Comparison of ENCODE assay signal across 1 cellular context in the genomic region with DNA sequence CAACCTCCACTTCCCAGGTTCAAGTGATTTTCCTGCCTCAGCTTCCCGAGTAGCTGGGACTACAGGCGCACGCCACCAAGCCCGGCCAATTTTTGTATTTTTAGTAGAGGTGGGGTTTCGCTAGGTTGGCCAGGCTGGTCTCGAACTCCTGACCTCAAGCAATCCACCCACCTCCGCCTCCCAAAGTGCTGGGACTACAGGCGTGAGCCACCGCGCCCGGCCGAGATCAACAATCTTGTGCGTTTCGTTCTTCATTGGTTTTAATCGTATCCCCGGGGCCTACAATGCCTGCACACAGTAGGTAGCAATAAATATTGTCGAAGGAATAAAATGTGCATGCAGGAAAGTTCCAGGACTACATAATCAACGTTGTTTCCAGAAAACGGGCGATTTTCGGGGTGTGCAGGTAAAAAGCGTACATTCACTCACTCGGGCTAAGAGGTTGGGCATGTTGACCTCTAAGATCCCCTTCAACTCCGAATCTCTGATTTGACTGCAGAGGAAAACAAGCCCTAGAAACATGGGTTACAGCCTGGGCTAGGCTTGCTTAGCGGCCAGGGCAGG.
TF ChIP-seq lines count a peak whose summit lies in the region.

No MANE protein-coding gene starts in this region.

TF ChIP-seq in HepG2, 621 proteins besides CTCF, POLR2A, EP300 and RAD21 (continued from another document and continues in another):
- TF ChIP-seq CHD4 (IDR thresholded peaks at IDR 0.05; ENCODE audit: borderline replicate concordance, low read length) (0 out of 2 replicates have a peak, but pooled peaks have one; percentile 33), LCORL (IDR thresholded peaks at IDR 0.05) (no peak), LCORL (CRISPR knock-in tag; IDR thresholded peaks at IDR 0.05) (0 out of 2 replicates have a peak, but pooled peaks have one; percentile 25), ZNF7 (CRISPR knock-in tag; IDR thresholded peaks at IDR 0.05) (no peak), ZNF558 (CRISPR knock-in tag; IDR thresholded peaks at IDR 0.05; ENCODE audit: borderline replicate concordance) (0 out of 2 replicates have a peak, but pooled peaks have one; percentile 1), ZNF260 (CRISPR knock-in tag; IDR thresholded peaks at IDR 0.05; ENCODE audit: borderline replicate concordance, low read depth) (no peak), KDM6A (CRISPR knock-in tag; IDR thresholded peaks at IDR 0.05; ENCODE audit: low read depth) (no peak), IKZF1 (IDR thresholded peaks at IDR 0.05) (no peak), ZNF225 (CRISPR knock-in tag; IDR thresholded peaks at IDR 0.05) (no peak), HNRNPUL1 (IDR thresholded peaks at IDR 0.05; ENCODE audit: low read depth, low read length) (no peak), GABPB1 (CRISPR knock-in tag; IDR thresholded peaks at IDR 0.05) (no peak), ZNF33B (CRISPR knock-in tag; IDR thresholded peaks at IDR 0.05) (no peak), NR2C2 (CRISPR knock-in tag; IDR thresholded peaks at IDR 0.05; ENCODE audit: borderline replicate concordance) (no peak), ZNF354B (CRISPR knock-in tag; IDR thresholded peaks at IDR 0.05) (0 out of 2 replicates have a peak, but pooled peaks have one; percentile 9), ZFP41 (CRISPR knock-in tag; IDR thresholded peaks at IDR 0.05; ENCODE audit: borderline replicate concordance) (0 out of 2 replicates have a peak, but pooled peaks have one; percentile 10), ATAD3A (CRISPR knock-in tag; IDR thresholded peaks at IDR 0.05) (no peak), AHR (CRISPR knock-in tag; IDR thresholded peaks at IDR 0.05) (no peak), ZBTB38 (CRISPR knock-in tag; IDR thresholded peaks at IDR 0.05) (peak; percentile 94), ZEB1 (IDR thresholded peaks at IDR 0.05; ENCODE audit: insufficient replicate concordance, low read depth) (peak; percentile 4), ZMYM3 (CRISPR knock-in tag; IDR thresholded peaks at IDR 0.05) (peak; percentile 48; the same call in 1 of the 2 replicates), RAD51 (IDR thresholded peaks at IDR 0.05; ENCODE audit: borderline replicate concordance) (no peak), MTF2 (CRISPR knock-in tag; IDR thresholded peaks at IDR 0.05; ENCODE audit: borderline replicate concordance) (no peak), PRMT3 (CRISPR knock-in tag; IDR thresholded peaks at IDR 0.05; ENCODE audit: borderline replicate concordance, low read depth) (peak; percentile 34; the same call in 1 of the 2 replicates), ADNP (CRISPR knock-in tag; IDR thresholded peaks at IDR 0.05) (0 out of 2 replicates have a peak, but pooled peaks have one; percentile 46), ZC3H4 (CRISPR knock-in tag; IDR thresholded peaks at IDR 0.05; ENCODE audit: borderline replicate concordance) (peak; percentile 92), ZNF724P (CRISPR knock-in tag; IDR thresholded peaks at IDR 0.05; ENCODE audit: borderline replicate concordance) (0 out of 2 replicates have a peak, but pooled peaks have one; percentile 11), HNRNPK (IDR thresholded peaks at IDR 0.05; ENCODE audit: low read depth, low read length, poor library complexity, severe bottlenecking) (no peak), RARG (CRISPR knock-in tag; IDR thresholded peaks at IDR 0.05; ENCODE audit: low read depth) (no peak), ZMYM2 (CRISPR knock-in tag; IDR thresholded peaks at IDR 0.05) (peak; percentile 64), ZNF878 (CRISPR knock-in tag; IDR thresholded peaks at IDR 0.05) (0 out of 2 replicates have a peak, but pooled peaks have one; percentile 33), ZKSCAN1 (IDR thresholded peaks at IDR 0.05; ENCODE audit: low read length) (peak; percentile 88), SP140L (CRISPR knock-in tag; IDR thresholded peaks at IDR 0.05; ENCODE audit: borderline replicate concordance) (no peak), CCDC6 (CRISPR knock-in tag; IDR thresholded peaks at IDR 0.05) (peak; percentile 61; the same call in 1 of the 2 replicates), ZNF24 (IDR thresholded peaks at IDR 0.05) (0 out of 2 replicates have a peak, but pooled peaks have one; percentile 9), ZNF709 (CRISPR knock-in tag; IDR thresholded peaks at IDR 0.05) (0 out of 2 replicates have a peak, but pooled peaks have one; percentile 13)
- TF ChIP-seq, protein P1, sequence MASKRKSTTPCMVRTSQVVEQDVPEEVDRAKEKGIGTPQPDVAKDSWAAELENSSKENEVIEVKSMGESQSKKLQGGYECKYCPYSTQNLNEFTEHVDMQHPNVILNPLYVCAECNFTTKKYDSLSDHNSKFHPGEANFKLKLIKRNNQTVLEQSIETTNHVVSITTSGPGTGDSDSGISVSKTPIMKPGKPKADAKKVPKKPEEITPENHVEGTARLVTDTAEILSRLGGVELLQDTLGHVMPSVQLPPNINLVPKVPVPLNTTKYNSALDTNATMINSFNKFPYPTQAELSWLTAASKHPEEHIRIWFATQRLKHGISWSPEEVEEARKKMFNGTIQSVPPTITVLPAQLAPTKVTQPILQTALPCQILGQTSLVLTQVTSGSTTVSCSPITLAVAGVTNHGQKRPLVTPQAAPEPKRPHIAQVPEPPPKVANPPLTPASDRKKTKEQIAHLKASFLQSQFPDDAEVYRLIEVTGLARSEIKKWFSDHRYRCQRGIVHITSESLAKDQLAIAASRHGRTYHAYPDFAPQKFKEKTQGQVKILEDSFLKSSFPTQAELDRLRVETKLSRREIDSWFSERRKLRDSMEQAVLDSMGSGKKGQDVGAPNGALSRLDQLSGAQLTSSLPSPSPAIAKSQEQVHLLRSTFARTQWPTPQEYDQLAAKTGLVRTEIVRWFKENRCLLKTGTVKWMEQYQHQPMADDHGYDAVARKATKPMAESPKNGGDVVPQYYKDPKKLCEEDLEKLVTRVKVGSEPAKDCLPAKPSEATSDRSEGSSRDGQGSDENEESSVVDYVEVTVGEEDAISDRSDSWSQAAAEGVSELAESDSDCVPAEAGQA (IDR thresholded peaks at IDR 0.05; ENCODE audit: low read depth) = 0 out of 2 replicates have a peak, but pooled peaks have one; percentile 20
- TF ChIP-seq, protein P1 (CRISPR knock-in tag; IDR thresholded peaks at IDR 0.05; ENCODE audit: borderline replicate concordance) = no peak
- TF ChIP-seq, protein P2, sequence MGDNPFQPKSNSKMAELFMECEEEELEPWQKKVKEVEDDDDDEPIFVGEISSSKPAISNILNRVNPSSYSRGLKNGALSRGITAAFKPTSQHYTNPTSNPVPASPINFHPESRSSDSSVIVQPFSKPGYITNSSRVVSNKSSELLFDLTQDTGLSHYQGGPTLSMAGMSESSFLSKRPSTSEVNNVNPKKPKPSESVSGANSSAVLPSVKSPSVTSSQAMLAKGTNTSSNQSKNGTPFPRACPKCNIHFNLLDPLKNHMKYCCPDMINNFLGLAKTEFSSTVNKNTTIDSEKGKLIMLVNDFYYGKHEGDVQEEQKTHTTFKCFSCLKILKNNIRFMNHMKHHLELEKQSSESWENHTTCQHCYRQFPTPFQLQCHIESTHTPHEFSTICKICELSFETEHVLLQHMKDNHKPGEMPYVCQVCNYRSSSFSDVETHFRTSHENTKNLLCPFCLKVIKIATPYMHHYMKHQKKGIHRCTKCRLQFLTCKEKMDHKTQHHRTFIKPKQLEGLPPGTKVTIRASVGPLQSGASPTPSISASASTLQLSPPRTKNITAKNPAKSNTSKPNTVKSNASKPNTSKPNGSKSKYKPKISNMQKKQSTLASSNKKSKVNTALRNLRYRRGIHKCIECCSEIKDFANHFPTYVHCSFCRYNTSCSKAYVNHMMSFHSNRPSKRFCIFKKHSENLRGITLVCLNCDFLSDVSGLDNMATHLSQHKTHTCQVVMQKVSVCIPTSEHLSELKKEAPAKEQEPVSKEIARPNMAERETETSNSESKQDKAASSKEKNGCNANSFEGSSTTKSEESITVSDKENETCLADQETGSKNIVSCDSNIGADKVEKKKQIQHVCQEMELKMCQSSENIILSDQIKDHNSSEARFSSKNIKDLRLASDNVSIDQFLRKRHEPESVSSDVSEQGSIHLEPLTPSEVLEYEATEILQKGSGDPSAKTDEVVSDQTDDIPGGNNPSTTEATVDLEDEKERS (CRISPR knock-in tag; IDR thresholded peaks at IDR 0.05) = no peak
- TF ChIP-seq, protein P3, sequence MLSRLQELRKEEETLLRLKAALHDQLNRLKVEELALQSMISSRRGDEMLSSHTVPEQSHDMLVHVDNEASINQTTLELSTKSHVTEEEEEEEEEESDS (CRISPR knock-in tag; IDR thresholded peaks at IDR 0.05; ENCODE audit: borderline replicate concordance) = no peak; the same call in 1 of the 2 replicates
- TF ChIP-seq, protein P4, sequence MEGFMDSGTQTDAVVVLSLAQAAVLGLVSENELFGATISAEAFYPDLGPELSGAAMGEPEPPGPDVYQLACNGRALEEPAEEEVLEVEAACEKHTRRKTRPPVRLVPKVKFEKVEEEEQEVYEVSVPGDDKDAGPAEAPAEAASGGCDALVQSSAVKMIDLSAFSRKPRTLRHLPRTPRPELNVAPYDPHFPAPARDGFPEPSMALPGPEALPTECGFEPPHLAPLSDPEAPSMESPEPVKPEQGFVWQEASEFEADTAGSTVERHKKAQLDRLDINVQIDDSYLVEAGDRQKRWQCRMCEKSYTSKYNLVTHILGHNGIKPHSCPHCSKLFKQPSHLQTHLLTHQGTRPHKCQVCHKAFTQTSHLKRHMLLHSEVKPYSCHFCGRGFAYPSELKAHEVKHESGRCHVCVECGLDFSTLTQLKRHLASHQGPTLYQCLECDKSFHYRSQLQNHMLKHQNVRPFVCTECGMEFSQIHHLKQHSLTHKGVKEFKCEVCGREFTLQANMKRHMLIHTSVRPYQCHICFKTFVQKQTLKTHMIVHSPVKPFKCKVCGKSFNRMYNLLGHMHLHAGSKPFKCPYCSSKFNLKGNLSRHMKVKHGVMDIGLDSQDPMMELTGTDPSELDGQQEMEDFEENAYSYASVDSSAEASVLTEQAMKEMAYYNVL (CRISPR knock-in tag; IDR thresholded peaks at IDR 0.05; ENCODE audit: borderline replicate concordance) = no peak
- TF ChIP-seq, protein P5, sequence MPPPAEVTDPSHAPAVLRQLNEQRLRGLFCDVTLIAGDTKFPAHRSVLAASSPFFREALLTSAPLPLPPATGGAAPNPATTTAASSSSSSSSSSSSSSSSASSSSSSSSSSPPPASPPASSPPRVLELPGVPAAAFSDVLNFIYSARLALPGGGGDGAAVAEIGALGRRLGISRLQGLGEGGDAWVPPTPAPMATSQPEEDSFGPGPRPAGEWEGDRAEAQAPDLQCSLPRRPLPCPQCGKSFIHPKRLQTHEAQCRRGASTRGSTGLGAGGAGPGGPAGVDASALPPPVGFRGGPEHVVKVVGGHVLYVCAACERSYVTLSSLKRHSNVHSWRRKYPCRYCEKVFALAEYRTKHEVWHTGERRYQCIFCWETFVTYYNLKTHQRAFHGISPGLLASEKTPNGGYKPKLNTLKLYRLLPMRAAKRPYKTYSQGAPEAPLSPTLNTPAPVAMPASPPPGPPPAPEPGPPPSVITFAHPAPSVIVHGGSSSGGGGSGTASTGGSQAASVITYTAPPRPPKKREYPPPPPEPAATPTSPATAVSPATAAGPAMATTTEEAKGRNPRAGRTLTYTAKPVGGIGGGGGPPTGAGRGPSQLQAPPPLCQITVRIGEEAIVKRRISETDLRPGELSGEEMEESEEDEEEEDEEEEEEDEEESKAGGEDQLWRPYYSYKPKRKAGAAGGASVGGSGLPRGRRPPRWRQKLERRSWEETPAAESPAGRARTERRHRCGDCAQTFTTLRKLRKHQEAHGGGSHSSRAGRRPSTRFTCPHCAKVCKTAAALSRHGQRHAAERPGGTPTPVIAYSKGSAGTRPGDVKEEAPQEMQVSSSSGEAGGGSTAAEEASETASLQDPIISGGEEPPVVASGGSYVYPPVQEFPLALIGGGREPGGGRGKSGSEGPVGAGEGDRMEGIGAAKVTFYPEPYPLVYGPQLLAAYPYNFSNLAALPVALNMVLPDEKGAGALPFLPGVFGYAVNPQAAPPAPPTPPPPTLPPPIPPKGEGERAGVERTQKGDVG (CRISPR knock-in tag; IDR thresholded peaks at IDR 0.05; ENCODE audit: borderline replicate concordance) = 0 out of 2 replicates have a peak, but pooled peaks have one; percentile 12
- TF ChIP-seq, protein P6, sequence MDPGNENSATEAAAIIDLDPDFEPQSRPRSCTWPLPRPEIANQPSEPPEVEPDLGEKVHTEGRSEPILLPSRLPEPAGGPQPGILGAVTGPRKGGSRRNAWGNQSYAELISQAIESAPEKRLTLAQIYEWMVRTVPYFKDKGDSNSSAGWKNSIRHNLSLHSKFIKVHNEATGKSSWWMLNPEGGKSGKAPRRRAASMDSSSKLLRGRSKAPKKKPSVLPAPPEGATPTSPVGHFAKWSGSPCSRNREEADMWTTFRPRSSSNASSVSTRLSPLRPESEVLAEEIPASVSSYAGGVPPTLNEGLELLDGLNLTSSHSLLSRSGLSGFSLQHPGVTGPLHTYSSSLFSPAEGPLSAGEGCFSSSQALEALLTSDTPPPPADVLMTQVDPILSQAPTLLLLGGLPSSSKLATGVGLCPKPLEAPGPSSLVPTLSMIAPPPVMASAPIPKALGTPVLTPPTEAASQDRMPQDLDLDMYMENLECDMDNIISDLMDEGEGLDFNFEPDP (CRISPR knock-in tag; conservative IDR thresholded peaks at IDR 0.05) = peak; percentile 99; the same call in 1 of the 2 replicates
